In genomic region chrX:101051153-101051548, GRCh38 we compare ENCODE assay signal across 8 cellular contexts. TPM values are rescaled to one million over a fixed set of nuclear protein-coding genes. Genes with fewer than 3 reads are reported as not detected.
DNase-seq lines count a peak whose midpoint lies in the region; ATAC-seq and TF ChIP-seq lines count a peak whose summit lies in the region.

No MANE protein-coding gene starts in this region.

- peak overlapping the region; percentile 51 for H3K4me3 ChIP-seq in CD8-positive, alpha-beta T cell (ENCODE audit: low read depth, low read length)
- H3K4me3 ChIP-seq in thymus (ENCODE audit: low read length) = peak overlapping the region; percentile 64

- peaks cover 5% of the 10 kb centered on the region for H3K23me2 ChIP-seq in H9 (ENCODE audit: insufficient read length, low read depth, low read length, poor library complexity, severe bottlenecking)

- CTCF ChIA-PET in CD8-positive, alpha-beta T cell (lab: Charles Lee) = no interaction called here
- CTCF ChIA-PET in activated CD4-positive, alpha-beta memory T cell treated with anti-CD3 and anti-CD28 coated beads for 36 hours (lab: Charles Lee) = no interaction called here

- no peak overlapping the region for H2BK15ac ChIP-seq in H9 (ENCODE audit: low read depth, low read length)

- peaks cover 29% of the 10 kb centered on the region for H3K4me1 Mint-ChIP-seq in CD8-positive, alpha-beta T cell (ENCODE audit: low read depth)
- H3K4me1 Mint-ChIP-seq in H9 (peaks cover 3 to 5% of the 10 kb centered on the region in 2 experiments; a peak in 1 of 4 replicates), immature natural killer cell (peaks cover 28 to 30% of the 10 kb centered on the region in 2 donors)
- peaks cover 18% of the 10 kb centered on the region for H3K4me1 Mint-ChIP-seq in activated CD4-positive, alpha-beta memory T cell treated with anti-CD3 and anti-CD28 coated beads for 36 hours (ENCODE audit: low read depth)

- no peak for DNase-seq in CD8-positive, alpha-beta T cell
- DNase-seq in H9 (no peak), immature natural killer cell (no peak), NCI-H774 (lab: John Stamatoyannopoulos, UW) (no peak), GF-D8 (lab: John Stamatoyannopoulos, UW) (no peak), OCI-M2 (lab: John Stamatoyannopoulos, UW; ENCODE audit: unreplicated experiment) (no peak)
- no peak for DNase-seq in activated CD4-positive, alpha-beta memory T cell treated with anti-CD3 and anti-CD28 coated beads for 36 hours

- peaks cover 11% of the 10 kb centered on the region for H3K4me1 ChIP-seq in CD8-positive, alpha-beta T cell (ENCODE audit: insufficient read depth, low read length)
- no peaks in the 10 kb centered on the region; the same call in 1 of the 2 replicates for H3K4me1 ChIP-seq in H9 (ENCODE audit: insufficient read depth, low read length)
- H3K4me1 ChIP-seq in thymus (ENCODE audit: control insufficient read depth, insufficient read depth, low read length) = no peaks in the 10 kb centered on the region

- H3K4me2 ChIP-seq in H9 (ENCODE audit: insufficient read depth, insufficient read length, low read length) = peak overlapping the region; percentile 49

- no peak overlapping the region for H3K56ac ChIP-seq in H9 (ENCODE audit: insufficient read length, low read depth, low read length)

- no peak overlapping the region for H2BK12ac ChIP-seq in H9 (ENCODE audit: insufficient read length, low read depth, low read length)

- no peak overlapping the region for H3K4ac ChIP-seq in H9 (ENCODE audit: low read depth, low read length)

- no peak overlapping the region for H4K8ac ChIP-seq in H9 (replicated peaks; ENCODE audit: insufficient read length, low read depth, low read length)

- peak overlapping the region; percentile 98 for H3K27ac Mint-ChIP-seq in CD8-positive, alpha-beta T cell
- peak overlapping the region in 2 of 3 experiments; percentile 40 to 93; a peak in 1 of 7 replicates for H3K27ac Mint-ChIP-seq in H9
- peak overlapping the region; percentile 96 for H3K27ac Mint-ChIP-seq in activated CD4-positive, alpha-beta memory T cell treated with anti-CD3 and anti-CD28 coated beads for 36 hours
- peak overlapping the region; percentile 94 to 98 (median 96) for H3K27ac Mint-ChIP-seq in immature natural killer cell

- H2BK120ac ChIP-seq in H9 (ENCODE audit: low read depth, low read length, poor library complexity, severe bottlenecking) = no peak overlapping the region

- H3K79me1 ChIP-seq in H9 (ENCODE audit: insufficient read depth, low read depth, low read length, poor library complexity, severe bottlenecking) = no peaks in the 10 kb centered on the region

- peaks cover 28% of the 10 kb centered on the region for H3K36me3 Mint-ChIP-seq in CD8-positive, alpha-beta T cell
- H3K36me3 Mint-ChIP-seq in H9 (ENCODE audit: insufficient read depth in 1 of 3, low read depth in 3 of 3) = peaks cover 12 to 22% (median 18%) of the 10 kb centered on the region in 3 experiments
- peaks cover 3% of the 10 kb centered on the region for H3K36me3 Mint-ChIP-seq in activated CD4-positive, alpha-beta memory T cell treated with anti-CD3 and anti-CD28 coated beads for 36 hours
- H3K36me3 Mint-ChIP-seq in immature natural killer cell = peaks cover 0 to 4% (median 0%) of the 10 kb centered on the region in 3 donors

- no peak overlapping the region for H3K18ac ChIP-seq in H9 (ENCODE audit: insufficient read length, low read depth, low read length)

- TF ChIP-seq CTCF in CD8-positive, alpha-beta T cell (IDR thresholded peaks at IDR 0.05) = no peak
- TF ChIP-seq CTCF in H9 (conservative IDR thresholded peaks at IDR 0.05) = no peak

- no peak overlapping the region for H3K23ac ChIP-seq in H9 (ENCODE audit: insufficient read length, low read depth, low read length)

- H3K9ac ChIP-seq in H9 (ENCODE audit: extremely low read depth, insufficient read length, low read length) = peak overlapping the region; percentile 7

- no peaks in the 10 kb centered on the region for H3K27me3 ChIP-seq in CD8-positive, alpha-beta T cell (ENCODE audit: insufficient read depth, low read length)
- H3K27me3 ChIP-seq in H9 (ENCODE audit: insufficient read depth, low read length) = no peaks in the 10 kb centered on the region
- H3K27me3 ChIP-seq in thymus (ENCODE audit: control insufficient read depth, insufficient read depth) = no peaks in the 10 kb centered on the region

- intact Hi-C loops in CD8-positive, alpha-beta T cell (cut with DNase I, micrococcal nuclease) = loop anchor here (1.0 to 5.0 kb wide), 7 partner anchors 230 to 881 kb away; partner anchors contain the start of genes CSTF2 (in 2 of the 2), GLA (in 2 of the 2), HNRNPH2 (in 1 of the 2) and RPL36A (in 1 of the 2)
- intact Hi-C loops in activated CD4-positive, alpha-beta memory T cell treated with anti-CD3 and anti-CD28 coated beads for 36 hours (cut with micrococcal nuclease) = loop anchor here (1.0 to 10.0 kb wide), 4 partner anchors 46 to 219 kb away; no protein-coding TSS in a partner anchor

- H2AFZ ChIP-seq in H9 (ENCODE audit: low read length) = no peak overlapping the region

- H4K20me1 ChIP-seq in H9 (ENCODE audit: control insufficient read depth, insufficient read depth, insufficient read length) = no peaks in the 10 kb centered on the region

- ATAC-seq in CD8-positive, alpha-beta T cell = no peak

- no peak overlapping the region for H4K91ac ChIP-seq in H9 (ENCODE audit: insufficient read length, low read depth, low read length)

- no CpG with 5 or more reads among the region's 5 CpGs for WGBS in H9 (ENCODE audit: extremely low coverage, insufficient read length, low lambda C conversion rate)
- 24% methylated on average over 5 of the region's 5 CpGs for WGBS in thymus

- no peaks in the 10 kb centered on the region for H3K79me2 ChIP-seq in H9 (ENCODE audit: insufficient read depth, low read length)

- H2BK20ac ChIP-seq in H9 (ENCODE audit: low read depth, low read length, poor library complexity, severe bottlenecking) = no peak overlapping the region

- H3T11ph ChIP-seq in H9 (ENCODE audit: low read length) = no peak overlapping the region

- no peak overlapping the region for H2AK5ac ChIP-seq in H9 (ENCODE audit: insufficient read length, low read length)

- H3K4me3 Mint-ChIP-seq in CD8-positive, alpha-beta T cell = peak overlapping the region; percentile 91
- peak overlapping the region; percentile 82 to 85 for H3K4me3 Mint-ChIP-seq in H9
- H3K4me3 Mint-ChIP-seq in activated CD4-positive, alpha-beta memory T cell treated with anti-CD3 and anti-CD28 coated beads for 36 hours = peak overlapping the region; percentile 86
- peak overlapping the region; percentile 85 to 97 (median 92) for H3K4me3 Mint-ChIP-seq in immature natural killer cell

- peak overlapping the region; percentile 94 for H3K27ac ChIP-seq in CD8-positive, alpha-beta T cell (ENCODE audit: low read depth, low read length)
- H3K27ac ChIP-seq in H9 (ENCODE audit: insufficient read length, low read depth, low read length) = no peak overlapping the region
- H3K27ac ChIP-seq in thymus (ENCODE audit: low read depth) = peak overlapping the region; percentile 93

- POLR2A ChIA-PET in CD8-positive, alpha-beta T cell (lab: Charles Lee) = no interaction called here
- POLR2A ChIA-PET in activated CD4-positive, alpha-beta memory T cell treated with anti-CD3 and anti-CD28 coated beads for 36 hours (lab: Charles Lee) = no interaction called here

- H4K5ac ChIP-seq in H9 (ENCODE audit: insufficient read length, low read depth, low read length) = no peak overlapping the region

- no peaks in the 10 kb centered on the region for H3K36me3 ChIP-seq in CD8-positive, alpha-beta T cell (ENCODE audit: insufficient read depth, low read length)
- H3K36me3 ChIP-seq in thymus (ENCODE audit: control insufficient read depth, insufficient read depth) = no peaks in the 10 kb centered on the region

- peak overlapping the region; percentile 8; the same call in 1 of the 2 replicates for H3K14ac ChIP-seq in H9 (ENCODE audit: insufficient read depth, low read length)

- H2BK5ac ChIP-seq in H9 (ENCODE audit: insufficient read length, low read length) = no peak overlapping the region

- no peaks in the 10 kb centered on the region for H3K27me3 Mint-ChIP-seq in CD8-positive, alpha-beta T cell (ENCODE audit: low read depth)
- no peaks in the 10 kb centered on the region for H3K27me3 Mint-ChIP-seq in H9 (ENCODE audit: low read depth)
- no peaks in the 10 kb centered on the region for H3K27me3 Mint-ChIP-seq in activated CD4-positive, alpha-beta memory T cell treated with anti-CD3 and anti-CD28 coated beads for 36 hours
- peaks cover 2 to 3% (median 3%) of the 10 kb centered on the region in 3 donors for H3K27me3 Mint-ChIP-seq in immature natural killer cell (ENCODE audit: low read depth in 3 of 3)

- no peaks in the 10 kb centered on the region for H3K9me3 Mint-ChIP-seq in CD8-positive, alpha-beta T cell
- peaks cover 59 to 66% of the 10 kb centered on the region in 2 experiments for H3K9me3 Mint-ChIP-seq in H9
- H3K9me3 Mint-ChIP-seq in activated CD4-positive, alpha-beta memory T cell treated with anti-CD3 and anti-CD28 coated beads for 36 hours = no peaks in the 10 kb centered on the region
- peaks cover 0 to 2% (median 0%) of the 10 kb centered on the region in 6 donors for H3K9me3 Mint-ChIP-seq in immature natural killer cell

- H3K9me3 ChIP-seq in CD8-positive, alpha-beta T cell (ENCODE audit: low read length) = no peaks in the 10 kb centered on the region
- peaks cover 15% of the 10 kb centered on the region for H3K9me3 ChIP-seq in H9 (ENCODE audit: control insufficient read depth, low read depth, low read length)
- H3K9me3 ChIP-seq in thymus (ENCODE audit: control insufficient read depth) = no peaks in the 10 kb centered on the region

RNA-seq across cellular contexts. Expression of gene TRMT2B, which starts 0.8 kb away (rescaled TPM):
- total RNA-seq in CD8-positive, alpha-beta T cell = 10 to 100 TPM; 27.8 to 28.0 TPM
- total RNA-seq in H9 (2021) = 13.7 and 16.0 TPM in 2 replicates
- total RNA-seq in activated CD4-positive, alpha-beta memory T cell treated with anti-CD3 and anti-CD28 coated beads for 36 hours = 10 to 100 TPM; 19.6 to 21.2 TPM
- 10 to 100 TPM; 33.4 to 65.8 (median 36.3) TPM for polyA plus RNA-seq in immature natural killer cell
- 15.7 TPM for polyA plus RNA-seq in thymus

RNA-seq across cellular contexts. Expression of gene TMEM35A, which starts 27.5 kb away (rescaled TPM):
- total RNA-seq in CD8-positive, alpha-beta T cell = not detected
- 3.2 and 4.3 TPM in 2 replicates for total RNA-seq in H9 (2021)
- not detected for total RNA-seq in activated CD4-positive, alpha-beta memory T cell treated with anti-CD3 and anti-CD28 coated beads for 36 hours
- polyA plus RNA-seq in immature natural killer cell (not detected), thymus (0.48 TPM)

RNA-seq across cellular contexts. Expression of gene CENPI, which starts 46.9 kb away (rescaled TPM):
- under 1 TPM; 0.35 to 0.44 TPM for total RNA-seq in CD8-positive, alpha-beta T cell
- 19.4 and 20.0 TPM in 2 replicates for total RNA-seq in H9 (2021)
- total RNA-seq in activated CD4-positive, alpha-beta memory T cell treated with anti-CD3 and anti-CD28 coated beads for 36 hours = 10 to 100 TPM; 21.1 to 22.3 TPM
- polyA plus RNA-seq in immature natural killer cell (1 to 10 TPM in 1 of 3 donors, under 1 TPM in 1, not detected in 1; 0.38 to 1.1 TPM), thymus (0.66 TPM)

Comparison
In these comparisons a context has a peak if more than half of its experiments do, and no peak if none do; other contexts are left out.
1. RNA of gene CENPI, which starts 46.9 kb away (total RNA-seq): 21.1 to 22.3 TPM in activated CD4-positive, alpha-beta memory T cell treated with anti-CD3 and anti-CD28 coated beads for 36 hours and 19.4 to 20.0 TPM in H9; 0.35 to 0.44 TPM in CD8-positive, alpha-beta T cell; every median in the first group is over 10 times any median in the second.
2. Peak in every context shown above with its lines, with median percentiles within 50 percentile points of each other: H3K27ac Mint-ChIP-seq and H3K4me3 Mint-ChIP-seq.